ENCODE assay signal across 8 cellular contexts in genomic region chr17:7833795-7834553, GRCh38. TPM values are rescaled to one million over a fixed set of nuclear protein-coding genes. Genes with fewer than 3 reads are reported as not detected.
DNase-seq lines count a peak whose midpoint lies in the region; ATAC-seq and TF ChIP-seq lines count a peak whose summit lies in the region.

A gene with protein sequence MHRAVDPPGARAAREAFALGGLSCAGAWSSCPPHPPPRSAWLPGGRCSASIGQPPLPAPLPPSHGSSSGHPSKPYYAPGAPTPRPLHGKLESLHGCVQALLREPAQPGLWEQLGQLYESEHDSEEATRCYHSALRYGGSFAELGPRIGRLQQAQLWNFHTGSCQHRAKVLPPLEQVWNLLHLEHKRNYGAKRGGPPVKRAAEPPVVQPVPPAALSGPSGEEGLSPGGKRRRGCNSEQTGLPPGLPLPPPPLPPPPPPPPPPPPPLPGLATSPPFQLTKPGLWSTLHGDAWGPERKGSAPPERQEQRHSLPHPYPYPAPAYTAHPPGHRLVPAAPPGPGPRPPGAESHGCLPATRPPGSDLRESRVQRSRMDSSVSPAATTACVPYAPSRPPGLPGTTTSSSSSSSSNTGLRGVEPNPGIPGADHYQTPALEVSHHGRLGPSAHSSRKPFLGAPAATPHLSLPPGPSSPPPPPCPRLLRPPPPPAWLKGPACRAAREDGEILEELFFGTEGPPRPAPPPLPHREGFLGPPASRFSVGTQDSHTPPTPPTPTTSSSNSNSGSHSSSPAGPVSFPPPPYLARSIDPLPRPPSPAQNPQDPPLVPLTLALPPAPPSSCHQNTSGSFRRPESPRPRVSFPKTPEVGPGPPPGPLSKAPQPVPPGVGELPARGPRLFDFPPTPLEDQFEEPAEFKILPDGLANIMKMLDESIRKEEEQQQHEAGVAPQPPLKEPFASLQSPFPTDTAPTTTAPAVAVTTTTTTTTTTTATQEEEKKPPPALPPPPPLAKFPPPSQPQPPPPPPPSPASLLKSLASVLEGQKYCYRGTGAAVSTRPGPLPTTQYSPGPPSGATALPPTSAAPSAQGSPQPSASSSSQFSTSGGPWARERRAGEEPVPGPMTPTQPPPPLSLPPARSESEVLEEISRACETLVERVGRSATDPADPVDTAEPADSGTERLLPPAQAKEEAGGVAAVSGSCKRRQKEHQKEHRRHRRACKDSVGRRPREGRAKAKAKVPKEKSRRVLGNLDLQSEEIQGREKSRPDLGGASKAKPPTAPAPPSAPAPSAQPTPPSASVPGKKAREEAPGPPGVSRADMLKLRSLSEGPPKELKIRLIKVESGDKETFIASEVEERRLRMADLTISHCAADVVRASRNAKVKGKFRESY (N-terminal part only) (plus strand): TSS chr17:7834217. CDS start chr17:7845555, 11,338 bp downstream.

- H3K4me3 ChIP-seq in esophagus squamous epithelium (peak within 1 kb of the TSS; percentile 67 to 82 (median 77)), muscle layer of duodenum (ENCODE audit: low read depth in 1 of 2, low read length in 2 of 2) (peak within 1 kb of the TSS; percentile 83 to 91)

- H3K9me3 ChIP-seq in esophagus squamous epithelium (no peaks in the 10 kb centered on the region), muscle layer of duodenum (ENCODE audit: control insufficient read depth in 1 of 2, low read length in 2 of 2) (no peaks in the 10 kb centered on the region)

- H3K36me3 ChIP-seq in esophagus squamous epithelium (no peaks in the 10 kb centered on the region), muscle layer of duodenum (ENCODE audit: control insufficient read depth in 1 of 2, insufficient read depth in 2 of 2, low read length in 2 of 2) (peaks cover 0 to 8% of the 10 kb centered on the region in 2 donors)

- intact Hi-C loops in esophagus squamous epithelium (cut with DNase I) = no loop called here

- DNase-seq in COLO668 (lab: John Stamatoyannopoulos, UW; ENCODE audit: unreplicated experiment) (peak; percentile 85), KBM-7 (peak; percentile 97), RPMI8226 (peak; percentile 90), esophagus squamous epithelium (lab: John Stamatoyannopoulos, UW) (peak; percentile 75)
- peak; percentile 70 to 74 for DNase-seq in activated T-helper 1 cell treated with anti-CD3 and anti-CD28 coated beads, Interleukin-2, amount 50 U/mL, for 16 hours (ENCODE audit: low read depth in 1 of 2, low spot score in 1 of 2)
- DNase-seq in stimulated activated CD8-positive, alpha-beta memory T cell treated with anti-CD3 and anti-CD28 coated beads, Interleukin-7, amount 100 ng/mL, for 1 hour (ENCODE audit: low read depth in 2 of 2) = peak; percentile 73 to 75

- peak; percentile 47 for ATAC-seq in GM21447 (IDR thresholded peaks at IDR 0.05; ENCODE audit: unreplicated experiment)

- 0% methylated on average over 14 to 24 of the region's 49 CpGs for WGBS in esophagus squamous epithelium, 2 donors

- peak in 3 of 6 experiments; percentile 17 to 28 (median 20) for TF ChIP-seq CTCF in esophagus squamous epithelium (IDR thresholded peaks at IDR 0.05)

- peaks cover 0 to 13% (median 0%) of the 10 kb centered on the region in 4 donors for H3K27me3 ChIP-seq in esophagus squamous epithelium
- H3K27me3 ChIP-seq in muscle layer of duodenum (ENCODE audit: low read depth, low read length) = no peaks in the 10 kb centered on the region

- peak within 1 kb of the TSS; percentile 97 to 99 (median 98) for H3K27ac ChIP-seq in esophagus squamous epithelium
- peak within 1 kb of the TSS; percentile 98 for H3K27ac ChIP-seq in muscle layer of duodenum (ENCODE audit: low read length)

- peak in 1 of 4 donors; percentile 55 for TF ChIP-seq POLR2A in esophagus squamous epithelium (IDR thresholded peaks at IDR 0.05)

- in situ Hi-C loops in KBM-7 (cut with MboI; ENCODE audit: low pct_unique_long_range_greater_than_20kb, low sequenced_read_pairs) = no loop called here

- peaks cover 29 to 55% (median 30%) of the 10 kb centered on the region in 3 donors for H3K4me1 ChIP-seq in esophagus squamous epithelium
- H3K4me1 ChIP-seq in muscle layer of duodenum (ENCODE audit: control insufficient read depth in 1 of 2, insufficient read depth in 2 of 2, low read length in 2 of 2) = peaks cover 16 to 32% of the 10 kb centered on the region in 2 donors

RNA-seq across cellular contexts. Expression of the gene that starts here (rescaled TPM):
- 10 to 100 TPM in 1 of 4 donors, 1 to 10 TPM in 3; 6.7 to 14.6 (median 7.5) TPM for total RNA-seq in esophagus squamous epithelium

Comparison
In these comparisons a context has a peak if more than half of its experiments do, and no peak if none do; other contexts are left out.
1. Peak in every context shown above with its lines: DNase-seq, ATAC-seq, H3K4me3 ChIP-seq and H3K27ac ChIP-seq.